21 cellular contexts compared by ENCODE assay signal in the genomic region with DNA sequence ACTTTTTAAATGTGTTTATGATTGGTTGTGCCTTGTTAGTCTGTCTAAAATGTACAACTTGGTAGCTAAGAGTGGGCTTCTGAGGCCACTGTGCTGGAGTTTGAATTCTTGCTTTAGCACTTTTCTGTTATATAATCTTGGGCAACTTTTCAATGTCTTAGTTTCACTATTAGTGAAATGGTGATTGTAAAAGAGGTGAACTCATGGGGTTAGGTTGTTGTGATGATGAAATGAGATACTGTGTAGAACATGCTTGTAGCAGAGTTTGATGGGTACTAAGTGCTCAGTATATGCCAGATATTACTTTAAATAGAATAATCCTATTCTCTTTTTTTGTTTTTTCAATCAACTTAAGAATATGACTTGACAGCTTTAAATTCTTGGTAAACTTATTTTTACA.
DNase-seq lines count a peak whose midpoint lies in the region; ATAC-seq and TF ChIP-seq lines count a peak whose summit lies in the region.
"Had no signal": no experiment of that assay in that cellular context is flagged by ENCODE, and none has a peak within 500 bp of the region (broad histone marks: within the 10 kb centered on the region; RNA-seq: fewer than 3 reads in every experiment).

No MANE protein-coding gene starts in this region.

- H2BK12ac ChIP-seq in H9 (ENCODE audit: insufficient read length, low read depth, low read length) = no peak overlapping the region

- H3K14ac ChIP-seq in H9 (ENCODE audit: insufficient read depth, low read length) = no peak overlapping the region

- H2AFZ ChIP-seq in ACC112 (ENCODE audit: low read length, unreplicated experiment) (peak overlapping the region; percentile 12), H9 (ENCODE audit: low read length) (no peak overlapping the region)

- no peak overlapping the region for H3K4ac ChIP-seq in H9 (ENCODE audit: low read depth, low read length)

- H3K56ac ChIP-seq in H9 (ENCODE audit: insufficient read length, low read depth, low read length) = no peak overlapping the region

- no peak overlapping the region for H3K23ac ChIP-seq in H9 (ENCODE audit: insufficient read length, low read depth, low read length)

- TF ChIP-seq CTCF in H9 (conservative IDR thresholded peaks at IDR 0.05) (no peak), nephron (IDR thresholded peaks at IDR 0.05; ENCODE audit: unreplicated experiment in 3 of 3) (no peak)

- H3K27ac Mint-ChIP-seq in H9 (peak overlapping the region in 2 of 3 experiments; percentile 41 to 91; a peak in 4 of 7 replicates), nephron (peak overlapping the region in 2 of 3 experiments; percentile 32 to 39)
- H3K27ac Mint-ChIP-seq: CD4-positive, CD25-positive, alpha-beta regulatory T cell; HFFc6 had no signal

- H2BK15ac ChIP-seq in H9 (ENCODE audit: low read depth, low read length) = no peak overlapping the region

- no peak overlapping the region for H2BK5ac ChIP-seq in H9 (ENCODE audit: insufficient read length, low read length)

- H3T11ph ChIP-seq in H9 (ENCODE audit: low read length) = no peak overlapping the region

- no peak overlapping the region for H4K5ac ChIP-seq in H9 (ENCODE audit: insufficient read length, low read depth, low read length)

- H3K9me3 Mint-ChIP-seq in H9 (no peaks in the 10 kb centered on the region), nephron (no peaks in the 10 kb centered on the region)
- H3K9me3 Mint-ChIP-seq: HFFc6 had no signal

- no peaks in the 10 kb centered on the region for H3K23me2 ChIP-seq in H9 (ENCODE audit: insufficient read length, low read depth, low read length, poor library complexity, severe bottlenecking)

- no peaks in the 10 kb centered on the region for H3K27me3 Mint-ChIP-seq in H9 (ENCODE audit: low read depth)
- H3K27me3 Mint-ChIP-seq in nephron (ENCODE audit: low read depth) = no peaks in the 10 kb centered on the region
- H3K27me3 Mint-ChIP-seq: CD4-positive, CD25-positive, alpha-beta regulatory T cell had no signal

- no peak overlapping the region for H2AK5ac ChIP-seq in H9 (ENCODE audit: insufficient read length, low read length)

- no peak overlapping the region for H2BK120ac ChIP-seq in H9 (ENCODE audit: low read depth, low read length, poor library complexity, severe bottlenecking)

- H3K9me3 ChIP-seq in H9 (ENCODE audit: control insufficient read depth, low read depth, low read length) (no peaks in the 10 kb centered on the region), SJSA1 (replicated peaks) (no peaks in the 10 kb centered on the region)

- H3K18ac ChIP-seq in H9 (ENCODE audit: insufficient read length, low read depth, low read length) = no peak overlapping the region

- H3K36me3 ChIP-seq in ACC112 (ENCODE audit: insufficient read depth, low read length) (no peaks in the 10 kb centered on the region), SJSA1 (no peaks in the 10 kb centered on the region)

- H3K4me2 ChIP-seq in H9 (ENCODE audit: insufficient read depth, insufficient read length, low read length) = no peak overlapping the region
- H3K4me2 ChIP-seq: KMS-11 had no signal

- H3K79me2 ChIP-seq in ACC112 (ENCODE audit: control insufficient read depth, insufficient read depth, low read length, unreplicated experiment) (no peaks in the 10 kb centered on the region), H9 (ENCODE audit: insufficient read depth, low read length) (no peaks in the 10 kb centered on the region)

- DNase-seq in H9 (no peak), SJSA1 (ENCODE audit: low read depth in 1 of 2, low spot score in 2 of 2) (peak in 1 of 2 experiments; percentile 11), NCI-H1048 (lab: John Stamatoyannopoulos, UW) (no peak), AML-193 (lab: John Stamatoyannopoulos, UW) (no peak)
- DNase-seq: CD4-positive, CD25-positive, alpha-beta regulatory T cell; EL; GF-D8; HFFc6; NCI-H1105 treated with DMSO at 0.1 percent for 48 hours; NCI-H1694; NCI-H2081; NCI-H2171; NCI-H446 treated with DMSO at 0.1 percent for 48 hours; NCI-H526 treated with DMSO at 0.1 percent for 48 hours; Right ventricle myocardium superior had no signal

- H3K27ac ChIP-seq in ACC112 (ENCODE audit: low read depth, low read length) (no peak overlapping the region), H9 (ENCODE audit: insufficient read length, low read depth, low read length) (no peak overlapping the region), SJSA1 (peak overlapping the region; percentile 33)
- H3K27ac ChIP-seq: KMS-11 had no signal

- H4K20me1 ChIP-seq in H9 (ENCODE audit: control insufficient read depth, insufficient read depth, insufficient read length) = no peaks in the 10 kb centered on the region

- no peak overlapping the region for H4K8ac ChIP-seq in H9 (replicated peaks; ENCODE audit: insufficient read length, low read depth, low read length)

- H3K4me1 ChIP-seq in ACC112 (ENCODE audit: control insufficient read depth, insufficient read depth, low read length, unreplicated experiment) (no peaks in the 10 kb centered on the region), H9 (ENCODE audit: insufficient read depth, low read length) (no peaks in the 10 kb centered on the region; the same call in 1 of the 2 replicates), SJSA1 (replicated peaks) (peaks cover 20% of the 10 kb centered on the region)

- H3K4me1 Mint-ChIP-seq in H9 (peaks cover 18 to 19% of the 10 kb centered on the region in 2 experiments), nephron (peaks cover 22% of the 10 kb centered on the region)
- H3K4me1 Mint-ChIP-seq: CD4-positive, CD25-positive, alpha-beta regulatory T cell had no signal

- ATAC-seq in HG02981 (IDR thresholded peaks at IDR 0.05; ENCODE audit: unreplicated experiment) = no peak
- no peak for ATAC-seq in GM21367 (IDR thresholded peaks at IDR 0.05; ENCODE audit: unreplicated experiment)
- ATAC-seq: PC-3 had no signal

- H3K4me3 Mint-ChIP-seq in H9 = no peak overlapping the region
- no peak overlapping the region for H3K4me3 Mint-ChIP-seq in nephron
- H3K4me3 Mint-ChIP-seq: CD4-positive, CD25-positive, alpha-beta regulatory T cell; HFFc6 had no signal

- no peaks in the 10 kb centered on the region for H3K79me1 ChIP-seq in H9 (ENCODE audit: insufficient read depth, low read depth, low read length, poor library complexity, severe bottlenecking)

- H3K9ac ChIP-seq in H9 (ENCODE audit: extremely low read depth, insufficient read length, low read length) = no peak overlapping the region
- H3K9ac ChIP-seq: KMS-11 had no signal

- H2BK20ac ChIP-seq in H9 (ENCODE audit: low read depth, low read length, poor library complexity, severe bottlenecking) = no peak overlapping the region

- H3K27me3 ChIP-seq in ACC112 (ENCODE audit: insufficient read depth, low read length) = no peaks in the 10 kb centered on the region
- no peaks in the 10 kb centered on the region for H3K27me3 ChIP-seq in H9 (ENCODE audit: insufficient read depth, low read length)
- no peaks in the 10 kb centered on the region for H3K27me3 ChIP-seq in SJSA1 (replicated peaks)

- no peak overlapping the region for H3K4me3 ChIP-seq in ACC112 (ENCODE audit: low read depth, low read length)
- no peak overlapping the region for H3K4me3 ChIP-seq in SJSA1

- H4K91ac ChIP-seq in H9 (ENCODE audit: insufficient read length, low read depth, low read length) = no peak overlapping the region

- no peaks in the 10 kb centered on the region for H3K36me3 Mint-ChIP-seq in H9 (ENCODE audit: insufficient read depth in 1 of 3, low read depth in 3 of 3)
- H3K36me3 Mint-ChIP-seq in nephron (ENCODE audit: low read depth) = no peaks in the 10 kb centered on the region
- H3K36me3 Mint-ChIP-seq: CD4-positive, CD25-positive, alpha-beta regulatory T cell had no signal
